Comparison of ENCODE assay signal across 1 cellular context in the genomic region with DNA sequence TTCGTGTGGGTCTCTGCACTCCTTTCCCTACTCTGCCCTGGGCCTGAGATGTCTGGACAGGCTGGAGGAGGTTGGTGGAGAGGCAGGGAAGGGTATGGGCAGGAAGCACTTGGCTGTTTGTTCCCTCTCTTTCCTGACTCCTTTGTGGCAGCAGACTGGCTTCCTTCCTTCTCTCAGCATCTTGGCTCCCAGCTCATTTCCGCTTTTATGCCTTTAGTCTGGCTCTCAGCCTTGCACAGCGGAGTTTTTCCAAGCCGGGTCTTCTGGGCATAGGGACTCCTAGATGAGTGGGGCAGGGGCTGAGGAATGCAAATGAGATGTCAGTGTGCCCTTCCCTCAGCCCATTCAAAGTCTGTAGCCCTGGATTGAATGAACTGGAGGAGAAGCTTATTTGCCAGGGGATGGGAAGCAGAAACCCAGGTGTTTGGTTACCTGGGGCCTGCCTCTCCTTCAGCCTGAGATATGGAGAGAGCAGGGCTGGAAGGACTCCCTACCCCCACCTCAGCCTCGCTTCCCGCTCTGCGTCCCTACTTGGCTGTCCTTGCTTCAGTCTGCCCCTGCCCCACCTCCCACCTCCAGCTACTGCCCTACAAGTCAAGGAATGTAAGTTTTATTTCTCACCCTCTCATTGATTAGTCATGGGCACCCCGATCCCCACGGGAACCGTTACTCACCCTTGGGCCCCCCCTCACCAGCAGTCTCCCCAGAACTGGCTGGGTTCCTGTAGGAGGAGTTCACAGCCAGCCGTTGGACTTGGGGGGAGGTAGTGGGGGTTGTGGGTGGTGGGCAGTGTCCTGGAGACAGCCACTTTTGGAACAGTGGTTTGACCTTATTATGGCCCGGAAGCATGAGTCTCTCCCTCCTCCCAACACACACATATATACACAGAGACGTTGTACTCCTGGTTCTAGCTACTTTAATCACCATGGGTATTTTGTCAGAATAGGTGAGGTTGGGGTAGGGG.
TF ChIP-seq lines count a peak whose summit lies in the region.

No MANE protein-coding gene starts in this region.

TF ChIP-seq in endothelial cell of umbilical vein, 7 proteins besides CTCF, POLR2A, EP300 and RAD21 (continued from another document):
- TF ChIP-seq GATA2 (IDR thresholded peaks at IDR 0.05; ENCODE audit: insufficient read depth, insufficient read length, low read depth, low read length) (no peak), MYC (IDR thresholded peaks at IDR 0.05; ENCODE audit: low read depth, low read length) (peak; percentile 48), POLR2AphosphoS5 (IDR thresholded peaks at IDR 0.05; ENCODE audit: insufficient read depth, low read depth, low read length) (peak; percentile 90)
- TF ChIP-seq, protein P1, sequence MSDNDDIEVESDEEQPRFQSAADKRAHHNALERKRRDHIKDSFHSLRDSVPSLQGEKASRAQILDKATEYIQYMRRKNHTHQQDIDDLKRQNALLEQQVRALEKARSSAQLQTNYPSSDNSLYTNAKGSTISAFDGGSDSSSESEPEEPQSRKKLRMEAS (IDR thresholded peaks at IDR 0.05; ENCODE audit: insufficient read depth, insufficient read length): no peak
